1 cellular context compared by ENCODE assay signal in the genomic region with DNA sequence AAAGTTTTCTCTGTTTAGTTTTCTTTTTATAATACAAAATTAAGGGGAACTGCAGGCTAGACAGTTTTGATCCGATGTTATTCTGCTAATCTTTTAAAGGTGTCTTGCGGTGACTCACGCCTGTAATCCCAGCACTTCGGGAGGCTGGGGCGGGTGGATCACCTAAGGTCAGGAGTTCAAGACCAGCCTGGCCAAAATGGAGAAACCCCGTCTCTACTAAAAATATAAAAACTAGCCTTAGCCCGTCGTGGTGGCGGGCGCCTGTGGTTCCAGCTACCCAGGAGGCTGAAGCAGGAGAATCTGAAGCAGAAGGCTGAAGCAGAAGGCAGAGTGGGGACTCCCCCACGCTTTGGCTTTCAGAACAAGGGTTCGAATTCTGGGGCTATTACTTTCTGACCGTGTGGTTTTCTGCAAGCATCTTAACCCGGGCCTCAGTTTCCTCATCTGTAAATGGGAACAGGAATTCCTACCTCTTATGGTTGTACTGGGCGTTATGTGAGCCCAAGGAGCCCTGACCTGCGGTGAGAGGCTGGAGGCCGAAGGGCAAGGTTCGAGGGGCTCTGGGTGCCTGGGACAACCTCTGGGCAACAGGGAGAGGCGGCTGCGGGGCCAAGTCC.
TF ChIP-seq lines count a peak whose summit lies in the region.

No MANE protein-coding gene starts in this region.

TF ChIP-seq in K562, 482 proteins besides CTCF, POLR2A, EP300 and RAD21 (continued from another document and continues in another):
- TF ChIP-seq, protein P1, sequence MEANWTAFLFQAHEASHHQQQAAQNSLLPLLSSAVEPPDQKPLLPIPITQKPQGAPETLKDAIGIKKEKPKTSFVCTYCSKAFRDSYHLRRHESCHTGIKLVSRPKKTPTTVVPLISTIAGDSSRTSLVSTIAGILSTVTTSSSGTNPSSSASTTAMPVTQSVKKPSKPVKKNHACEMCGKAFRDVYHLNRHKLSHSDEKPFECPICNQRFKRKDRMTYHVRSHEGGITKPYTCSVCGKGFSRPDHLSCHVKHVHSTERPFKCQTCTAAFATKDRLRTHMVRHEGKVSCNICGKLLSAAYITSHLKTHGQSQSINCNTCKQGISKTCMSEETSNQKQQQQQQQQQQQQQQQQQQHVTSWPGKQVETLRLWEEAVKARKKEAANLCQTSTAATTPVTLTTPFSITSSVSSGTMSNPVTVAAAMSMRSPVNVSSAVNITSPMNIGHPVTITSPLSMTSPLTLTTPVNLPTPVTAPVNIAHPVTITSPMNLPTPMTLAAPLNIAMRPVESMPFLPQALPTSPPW (CRISPR knock-in tag; IDR thresholded peaks at IDR 0.05) = no peak; the same call in 1 of the 2 replicates
- TF ChIP-seq CXXC5 (CRISPR knock-in tag; IDR thresholded peaks at IDR 0.05) = no peak
- TF ChIP-seq GATA2 (CRISPR knock-in tag; IDR thresholded peaks at IDR 0.05) = no peak
- TF ChIP-seq, protein P2, sequence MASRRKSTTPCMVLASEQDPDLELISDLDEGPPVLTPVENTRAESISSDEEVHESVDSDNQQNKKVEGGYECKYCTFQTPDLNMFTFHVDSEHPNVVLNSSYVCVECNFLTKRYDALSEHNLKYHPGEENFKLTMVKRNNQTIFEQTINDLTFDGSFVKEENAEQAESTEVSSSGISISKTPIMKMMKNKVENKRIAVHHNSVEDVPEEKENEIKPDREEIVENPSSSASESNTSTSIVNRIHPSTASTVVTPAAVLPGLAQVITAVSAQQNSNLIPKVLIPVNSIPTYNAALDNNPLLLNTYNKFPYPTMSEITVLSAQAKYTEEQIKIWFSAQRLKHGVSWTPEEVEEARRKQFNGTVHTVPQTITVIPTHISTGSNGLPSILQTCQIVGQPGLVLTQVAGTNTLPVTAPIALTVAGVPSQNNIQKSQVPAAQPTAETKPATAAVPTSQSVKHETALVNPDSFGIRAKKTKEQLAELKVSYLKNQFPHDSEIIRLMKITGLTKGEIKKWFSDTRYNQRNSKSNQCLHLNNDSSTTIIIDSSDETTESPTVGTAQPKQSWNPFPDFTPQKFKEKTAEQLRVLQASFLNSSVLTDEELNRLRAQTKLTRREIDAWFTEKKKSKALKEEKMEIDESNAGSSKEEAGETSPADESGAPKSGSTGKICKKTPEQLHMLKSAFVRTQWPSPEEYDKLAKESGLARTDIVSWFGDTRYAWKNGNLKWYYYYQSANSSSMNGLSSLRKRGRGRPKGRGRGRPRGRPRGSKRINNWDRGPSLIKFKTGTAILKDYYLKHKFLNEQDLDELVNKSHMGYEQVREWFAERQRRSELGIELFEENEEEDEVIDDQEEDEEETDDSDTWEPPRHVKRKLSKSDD (conservative IDR thresholded peaks at IDR 0.05; ENCODE audit: low read length) = no peak
- TF ChIP-seq ZNF696 (CRISPR knock-in tag; conservative IDR thresholded peaks at IDR 0.05) = no peak
- no peak for TF ChIP-seq RBM22 (IDR thresholded peaks at IDR 0.05; ENCODE audit: low read depth, low read length, poor library complexity, severe bottlenecking)
- TF ChIP-seq, protein P3, sequence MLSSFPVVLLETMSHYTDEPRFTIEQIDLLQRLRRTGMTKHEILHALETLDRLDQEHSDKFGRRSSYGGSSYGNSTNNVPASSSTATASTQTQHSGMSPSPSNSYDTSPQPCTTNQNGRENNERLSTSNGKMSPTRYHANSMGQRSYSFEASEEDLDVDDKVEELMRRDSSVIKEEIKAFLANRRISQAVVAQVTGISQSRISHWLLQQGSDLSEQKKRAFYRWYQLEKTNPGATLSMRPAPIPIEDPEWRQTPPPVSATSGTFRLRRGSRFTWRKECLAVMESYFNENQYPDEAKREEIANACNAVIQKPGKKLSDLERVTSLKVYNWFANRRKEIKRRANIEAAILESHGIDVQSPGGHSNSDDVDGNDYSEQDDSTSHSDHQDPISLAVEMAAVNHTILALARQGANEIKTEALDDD (IDR thresholded peaks at IDR 0.05) = no peak
- TF ChIP-seq CAMTA2 (CRISPR knock-in tag; conservative IDR thresholded peaks at IDR 0.05) = no peak
- TF ChIP-seq, protein P4, sequence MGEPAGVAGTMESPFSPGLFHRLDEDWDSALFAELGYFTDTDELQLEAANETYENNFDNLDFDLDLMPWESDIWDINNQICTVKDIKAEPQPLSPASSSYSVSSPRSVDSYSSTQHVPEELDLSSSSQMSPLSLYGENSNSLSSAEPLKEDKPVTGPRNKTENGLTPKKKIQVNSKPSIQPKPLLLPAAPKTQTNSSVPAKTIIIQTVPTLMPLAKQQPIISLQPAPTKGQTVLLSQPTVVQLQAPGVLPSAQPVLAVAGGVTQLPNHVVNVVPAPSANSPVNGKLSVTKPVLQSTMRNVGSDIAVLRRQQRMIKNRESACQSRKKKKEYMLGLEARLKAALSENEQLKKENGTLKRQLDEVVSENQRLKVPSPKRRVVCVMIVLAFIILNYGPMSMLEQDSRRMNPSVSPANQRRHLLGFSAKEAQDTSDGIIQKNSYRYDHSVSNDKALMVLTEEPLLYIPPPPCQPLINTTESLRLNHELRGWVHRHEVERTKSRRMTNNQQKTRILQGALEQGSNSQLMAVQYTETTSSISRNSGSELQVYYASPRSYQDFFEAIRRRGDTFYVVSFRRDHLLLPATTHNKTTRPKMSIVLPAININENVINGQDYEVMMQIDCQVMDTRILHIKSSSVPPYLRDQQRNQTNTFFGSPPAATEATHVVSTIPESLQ (CRISPR knock-in tag; IDR thresholded peaks at IDR 0.05) = no peak
- TF ChIP-seq SRF (CRISPR knock-in tag; IDR thresholded peaks at IDR 0.05) = 0 out of 4 replicates have a peak, but pooled peaks of 1 of the 2 experiments have one; percentile 17
- TF ChIP-seq HNRNPUL1 (IDR thresholded peaks at IDR 0.05; ENCODE audit: low read length) = no peak
- TF ChIP-seq, protein P5, sequence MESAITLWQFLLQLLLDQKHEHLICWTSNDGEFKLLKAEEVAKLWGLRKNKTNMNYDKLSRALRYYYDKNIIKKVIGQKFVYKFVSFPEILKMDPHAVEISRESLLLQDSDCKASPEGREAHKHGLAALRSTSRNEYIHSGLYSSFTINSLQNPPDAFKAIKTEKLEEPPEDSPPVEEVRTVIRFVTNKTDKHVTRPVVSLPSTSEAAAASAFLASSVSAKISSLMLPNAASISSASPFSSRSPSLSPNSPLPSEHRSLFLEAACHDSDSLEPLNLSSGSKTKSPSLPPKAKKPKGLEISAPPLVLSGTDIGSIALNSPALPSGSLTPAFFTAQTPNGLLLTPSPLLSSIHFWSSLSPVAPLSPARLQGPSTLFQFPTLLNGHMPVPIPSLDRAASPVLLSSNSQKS (CRISPR knock-in tag; IDR thresholded peaks at IDR 0.05) = no peak
- TF ChIP-seq BHLHE40 (IDR thresholded peaks at IDR 0.05; ENCODE audit: low read length) = no peak
- TF ChIP-seq, protein P6, sequence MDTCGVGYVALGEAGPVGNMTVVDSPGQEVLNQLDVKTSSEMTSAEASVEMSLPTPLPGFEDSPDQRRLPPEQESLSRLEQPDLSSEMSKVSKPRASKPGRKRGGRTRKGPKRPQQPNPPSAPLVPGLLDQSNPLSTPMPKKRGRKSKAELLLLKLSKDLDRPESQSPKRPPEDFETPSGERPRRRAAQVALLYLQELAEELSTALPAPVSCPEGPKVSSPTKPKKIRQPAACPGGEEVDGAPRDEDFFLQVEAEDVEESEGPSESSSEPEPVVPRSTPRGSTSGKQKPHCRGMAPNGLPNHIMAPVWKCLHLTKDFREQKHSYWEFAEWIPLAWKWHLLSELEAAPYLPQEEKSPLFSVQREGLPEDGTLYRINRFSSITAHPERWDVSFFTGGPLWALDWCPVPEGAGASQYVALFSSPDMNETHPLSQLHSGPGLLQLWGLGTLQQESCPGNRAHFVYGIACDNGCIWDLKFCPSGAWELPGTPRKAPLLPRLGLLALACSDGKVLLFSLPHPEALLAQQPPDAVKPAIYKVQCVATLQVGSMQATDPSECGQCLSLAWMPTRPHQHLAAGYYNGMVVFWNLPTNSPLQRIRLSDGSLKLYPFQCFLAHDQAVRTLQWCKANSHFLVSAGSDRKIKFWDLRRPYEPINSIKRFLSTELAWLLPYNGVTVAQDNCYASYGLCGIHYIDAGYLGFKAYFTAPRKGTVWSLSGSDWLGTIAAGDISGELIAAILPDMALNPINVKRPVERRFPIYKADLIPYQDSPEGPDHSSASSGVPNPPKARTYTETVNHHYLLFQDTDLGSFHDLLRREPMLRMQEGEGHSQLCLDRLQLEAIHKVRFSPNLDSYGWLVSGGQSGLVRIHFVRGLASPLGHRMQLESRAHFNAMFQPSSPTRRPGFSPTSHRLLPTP (IDR thresholded peaks at IDR 0.05; ENCODE audit: borderline replicate concordance, extremely low read depth, insufficient read length) = no peak
- TF ChIP-seq, protein P7, sequence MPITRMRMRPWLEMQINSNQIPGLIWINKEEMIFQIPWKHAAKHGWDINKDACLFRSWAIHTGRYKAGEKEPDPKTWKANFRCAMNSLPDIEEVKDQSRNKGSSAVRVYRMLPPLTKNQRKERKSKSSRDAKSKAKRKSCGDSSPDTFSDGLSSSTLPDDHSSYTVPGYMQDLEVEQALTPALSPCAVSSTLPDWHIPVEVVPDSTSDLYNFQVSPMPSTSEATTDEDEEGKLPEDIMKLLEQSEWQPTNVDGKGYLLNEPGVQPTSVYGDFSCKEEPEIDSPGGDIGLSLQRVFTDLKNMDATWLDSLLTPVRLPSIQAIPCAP (CRISPR knock-in tag; IDR thresholded peaks at IDR 0.05; ENCODE audit: borderline replicate concordance) = no peak
- no peak for TF ChIP-seq C11orf30 (IDR thresholded peaks at IDR 0.05; ENCODE audit: low read depth)
- TF ChIP-seq CHD1 (IDR thresholded peaks at IDR 0.05; ENCODE audit: low read length) = peak; percentile 83
- TF ChIP-seq, protein P8, sequence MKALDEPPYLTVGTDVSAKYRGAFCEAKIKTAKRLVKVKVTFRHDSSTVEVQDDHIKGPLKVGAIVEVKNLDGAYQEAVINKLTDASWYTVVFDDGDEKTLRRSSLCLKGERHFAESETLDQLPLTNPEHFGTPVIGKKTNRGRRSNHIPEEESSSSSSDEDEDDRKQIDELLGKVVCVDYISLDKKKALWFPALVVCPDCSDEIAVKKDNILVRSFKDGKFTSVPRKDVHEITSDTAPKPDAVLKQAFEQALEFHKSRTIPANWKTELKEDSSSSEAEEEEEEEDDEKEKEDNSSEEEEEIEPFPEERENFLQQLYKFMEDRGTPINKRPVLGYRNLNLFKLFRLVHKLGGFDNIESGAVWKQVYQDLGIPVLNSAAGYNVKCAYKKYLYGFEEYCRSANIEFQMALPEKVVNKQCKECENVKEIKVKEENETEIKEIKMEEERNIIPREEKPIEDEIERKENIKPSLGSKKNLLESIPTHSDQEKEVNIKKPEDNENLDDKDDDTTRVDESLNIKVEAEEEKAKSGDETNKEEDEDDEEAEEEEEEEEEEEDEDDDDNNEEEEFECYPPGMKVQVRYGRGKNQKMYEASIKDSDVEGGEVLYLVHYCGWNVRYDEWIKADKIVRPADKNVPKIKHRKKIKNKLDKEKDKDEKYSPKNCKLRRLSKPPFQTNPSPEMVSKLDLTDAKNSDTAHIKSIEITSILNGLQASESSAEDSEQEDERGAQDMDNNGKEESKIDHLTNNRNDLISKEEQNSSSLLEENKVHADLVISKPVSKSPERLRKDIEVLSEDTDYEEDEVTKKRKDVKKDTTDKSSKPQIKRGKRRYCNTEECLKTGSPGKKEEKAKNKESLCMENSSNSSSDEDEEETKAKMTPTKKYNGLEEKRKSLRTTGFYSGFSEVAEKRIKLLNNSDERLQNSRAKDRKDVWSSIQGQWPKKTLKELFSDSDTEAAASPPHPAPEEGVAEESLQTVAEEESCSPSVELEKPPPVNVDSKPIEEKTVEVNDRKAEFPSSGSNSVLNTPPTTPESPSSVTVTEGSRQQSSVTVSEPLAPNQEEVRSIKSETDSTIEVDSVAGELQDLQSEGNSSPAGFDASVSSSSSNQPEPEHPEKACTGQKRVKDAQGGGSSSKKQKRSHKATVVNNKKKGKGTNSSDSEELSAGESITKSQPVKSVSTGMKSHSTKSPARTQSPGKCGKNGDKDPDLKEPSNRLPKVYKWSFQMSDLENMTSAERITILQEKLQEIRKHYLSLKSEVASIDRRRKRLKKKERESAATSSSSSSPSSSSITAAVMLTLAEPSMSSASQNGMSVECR (CRISPR knock-in tag; IDR thresholded peaks at IDR 0.05) = peak; percentile 47; the same call in 1 of the 2 replicates
- TF ChIP-seq ZFPM2 (CRISPR knock-in tag; IDR thresholded peaks at IDR 0.05) = no peak
- no peak for TF ChIP-seq KAT2B (IDR thresholded peaks at IDR 0.05; ENCODE audit: low read depth, low read length)
- TF ChIP-seq HCFC1 (IDR thresholded peaks at IDR 0.05; ENCODE audit: low read depth, low read length) = no peak
- no peak for TF ChIP-seq SIX5 (IDR thresholded peaks at IDR 0.05; ENCODE audit: borderline replicate concordance in 1 of 2, insufficient read depth in 1 of 2, low read depth in 1 of 2, low read length in 2 of 2)
- no peak for TF ChIP-seq NELFE (IDR thresholded peaks at IDR 0.05; ENCODE audit: insufficient read depth, insufficient read length)
- no peak for TF ChIP-seq ETV1 (tag; conservative IDR thresholded peaks at IDR 0.05; ENCODE audit: low read depth)
- no peak for TF ChIP-seq ZNF197 (CRISPR knock-in tag; IDR thresholded peaks at IDR 0.05; ENCODE audit: low read depth)
- TF ChIP-seq, protein P9, sequence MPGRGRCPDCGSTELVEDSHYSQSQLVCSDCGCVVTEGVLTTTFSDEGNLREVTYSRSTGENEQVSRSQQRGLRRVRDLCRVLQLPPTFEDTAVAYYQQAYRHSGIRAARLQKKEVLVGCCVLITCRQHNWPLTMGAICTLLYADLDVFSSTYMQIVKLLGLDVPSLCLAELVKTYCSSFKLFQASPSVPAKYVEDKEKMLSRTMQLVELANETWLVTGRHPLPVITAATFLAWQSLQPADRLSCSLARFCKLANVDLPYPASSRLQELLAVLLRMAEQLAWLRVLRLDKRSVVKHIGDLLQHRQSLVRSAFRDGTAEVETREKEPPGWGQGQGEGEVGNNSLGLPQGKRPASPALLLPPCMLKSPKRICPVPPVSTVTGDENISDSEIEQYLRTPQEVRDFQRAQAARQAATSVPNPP (IDR thresholded peaks at IDR 0.05; ENCODE audit: borderline replicate concordance, insufficient read depth, insufficient read length) = no peak
- TF ChIP-seq DNMT1 (IDR thresholded peaks at IDR 0.05) = no peak
- TF ChIP-seq, protein P10, sequence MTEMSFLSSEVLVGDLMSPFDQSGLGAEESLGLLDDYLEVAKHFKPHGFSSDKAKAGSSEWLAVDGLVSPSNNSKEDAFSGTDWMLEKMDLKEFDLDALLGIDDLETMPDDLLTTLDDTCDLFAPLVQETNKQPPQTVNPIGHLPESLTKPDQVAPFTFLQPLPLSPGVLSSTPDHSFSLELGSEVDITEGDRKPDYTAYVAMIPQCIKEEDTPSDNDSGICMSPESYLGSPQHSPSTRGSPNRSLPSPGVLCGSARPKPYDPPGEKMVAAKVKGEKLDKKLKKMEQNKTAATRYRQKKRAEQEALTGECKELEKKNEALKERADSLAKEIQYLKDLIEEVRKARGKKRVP (CRISPR knock-in tag; IDR thresholded peaks at IDR 0.05) = no peak
- TF ChIP-seq STAG1 (CRISPR knock-in tag; IDR thresholded peaks at IDR 0.05; ENCODE audit: borderline replicate concordance) = no peak
- TF ChIP-seq HDAC1 (IDR thresholded peaks at IDR 0.05) = 0 out of 4 replicates have a peak, but pooled peaks of 1 of the 2 experiments have one; percentile 21
- TF ChIP-seq NONO (IDR thresholded peaks at IDR 0.05; ENCODE audit: low read depth in 2 of 2, low read length in 1 of 2) = no peak
- peak in 1 of 2 experiments; percentile 42; a peak in 1 of 4 replicates for TF ChIP-seq RCOR1 (IDR thresholded peaks at IDR 0.05; ENCODE audit: borderline replicate concordance in 1 of 2, low read depth in 2 of 2, low read length in 2 of 2)
- TF ChIP-seq BRF1 (IDR thresholded peaks at IDR 0.05; ENCODE audit: borderline replicate concordance, extremely low read depth, insufficient read length) = no peak
- TF ChIP-seq CBX1 (IDR thresholded peaks at IDR 0.05; ENCODE audit: low read depth) = no peak
- TF ChIP-seq U2AF1 (optimal IDR thresholded peaks at IDR 0.05; ENCODE audit: low read depth, low read length) = no peak
- no peak for TF ChIP-seq HMGN3 (IDR thresholded peaks at IDR 0.05; ENCODE audit: borderline replicate concordance, extremely low read depth, insufficient read length, low read depth, low read length)
